In the genomic region with DNA sequence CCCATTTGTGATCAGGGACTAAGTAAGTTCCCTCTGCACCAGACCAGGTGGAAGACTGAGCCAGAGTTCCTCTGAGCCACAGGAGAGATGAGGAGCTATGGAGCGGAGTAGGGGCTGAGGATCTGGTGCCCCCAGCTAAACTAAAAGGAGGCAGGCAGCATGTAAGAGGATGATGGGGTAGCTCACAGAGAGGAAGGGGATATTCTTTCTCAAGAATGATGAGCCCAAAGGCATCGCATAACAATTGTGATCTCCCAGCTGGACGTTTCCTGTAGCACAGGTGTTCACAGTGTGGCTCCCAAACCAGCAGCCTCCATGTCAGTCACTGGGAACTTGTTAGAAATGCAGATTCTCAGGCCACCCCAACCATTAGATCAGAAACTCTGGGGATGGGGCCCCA, we compare ENCODE assay signal across 13 cellular contexts. TPM values are rescaled to one million over a fixed set of nuclear protein-coding genes. Genes with fewer than 3 reads are reported as not detected.
A peak's percentile ranks its signal among the peaks of the same experiment; 100 is the strongest.
DNase-seq lines count a peak whose midpoint lies in the region; ATAC-seq and TF ChIP-seq lines count a peak whose summit lies in the region.
"Had no signal": no experiment of that assay in that cellular context is flagged by ENCODE, and none has a peak within 500 bp of the region (broad histone marks: within the 10 kb centered on the region; RNA-seq: fewer than 3 reads in every experiment).

No MANE protein-coding gene starts in this region.

- peak overlapping the region; percentile 40 for H3K27ac Mint-ChIP-seq in mesothelial cell of epicardium
- H3K27ac Mint-ChIP-seq: progenitor cell of endocrine pancreas; stimulated activated effector memory CD8-positive, alpha-beta T cell treated with anti-CD3 and anti-CD28 coated beads, Interleukin-12 subunit alpha, Interleukin-12 subunit beta, amount 100 ng/mL, for 72 hours had no signal

- TF ChIP-seq CTCF in dorsolateral prefrontal cortex (IDR thresholded peaks at IDR 0.05 in 54 of 56, conservative IDR thresholded peaks at IDR 0.05 in 2 of 56; ENCODE audit: low read depth in 1 of 56, partially characterized antibody in 56 of 56) (no peak), mesothelial cell of epicardium (IDR thresholded peaks at IDR 0.05; ENCODE audit: unreplicated experiment) (no peak), thoracic aorta (IDR thresholded peaks at IDR 0.05) (no peak)

- H3K36me3 Mint-ChIP-seq in mesothelial cell of epicardium, result no peaks in the 10 kb centered on the region
- H3K36me3 Mint-ChIP-seq: stimulated activated effector memory CD8-positive, alpha-beta T cell treated with anti-CD3 and anti-CD28 coated beads, Interleukin-12 subunit alpha, Interleukin-12 subunit beta, amount 100 ng/mL, for 72 hours had no signal

- H3K27me3 ChIP-seq in dorsolateral prefrontal cortex, result no peaks in the 10 kb centered on the region
- no peaks in the 10 kb centered on the region for H3K27me3 ChIP-seq in thoracic aorta (replicated peaks; ENCODE audit: insufficient read depth)

- H3K4me3 Mint-ChIP-seq in mesothelial cell of epicardium, result no peak overlapping the region
- H3K4me3 Mint-ChIP-seq: stimulated activated effector memory CD8-positive, alpha-beta T cell treated with anti-CD3 and anti-CD28 coated beads, Interleukin-12 subunit alpha, Interleukin-12 subunit beta, amount 100 ng/mL, for 72 hours had no signal

- H3K4me1 Mint-ChIP-seq in mesothelial cell of epicardium, result peaks cover 32% of the 10 kb centered on the region

- H3K36me3 ChIP-seq in thoracic aorta, result no peaks in the 10 kb centered on the region

- H3K9me3 Mint-ChIP-seq in mesothelial cell of epicardium, result no peaks in the 10 kb centered on the region
- H3K9me3 Mint-ChIP-seq: stimulated activated effector memory CD8-positive, alpha-beta T cell treated with anti-CD3 and anti-CD28 coated beads, Interleukin-12 subunit alpha, Interleukin-12 subunit beta, amount 100 ng/mL, for 72 hours had no signal

- ATAC-seq in thoracic aorta (ENCODE audit: insufficient number of reproducible peaks, low FRiP score, low read depth) (no peak), HG02970 (IDR thresholded peaks at IDR 0.05; ENCODE audit: low FRiP score, unreplicated experiment) (no peak)

- H3K4me3 ChIP-seq in dorsolateral prefrontal cortex (no peak overlapping the region), thoracic aorta (no peak overlapping the region)

- H3K9me3 ChIP-seq in thoracic aorta, result no peaks in the 10 kb centered on the region

- peaks cover 16 to 63% of the 10 kb centered on the region in 2 donors for H3K4me1 ChIP-seq in thoracic aorta (ENCODE audit: control insufficient read depth in 1 of 2, low read depth in 2 of 2)

- peaks cover 26% of the 10 kb centered on the region for H3K27me3 Mint-ChIP-seq in mesothelial cell of epicardium (ENCODE audit: low read depth)

- intact Hi-C loops in dorsolateral prefrontal cortex (cut with DNase I), result no loop called here

- DNase-seq in NCI-H146 treated with DMSO at 0.1 percent for 48 hours (lab: John Stamatoyannopoulos, UW; ENCODE audit: unreplicated experiment), result peak; percentile 15
- DNase-seq in dorsolateral prefrontal cortex, result no peak
- no peak for DNase-seq in mesothelial cell of epicardium (ENCODE audit: low spot score in 2 of 2, unreplicated experiment in 2 of 2)
- no peak for DNase-seq in thoracic aorta (ENCODE audit: low spot score)
- no peak for DNase-seq in NCI-H1048 (lab: John Stamatoyannopoulos, UW)
- no peak for DNase-seq in KG1 (lab: John Stamatoyannopoulos, UW)
- DNase-seq in dermis blood vessel endothelial cell, result no peak
- DNase-seq: activated naive CD4-positive, alpha-beta T cell treated with Interleukin-2 at 50 U/mL for 16 hours; stimulated activated CD4-positive, alpha-beta T cell treated with anti-CD3 and anti-CD28 coated beads, Interleukin-4, amount 100 ng/mL, for 24 hours had no signal

- peak overlapping the region in 58 of 59 donors; percentile 44 to 93 (median 86) for H3K27ac ChIP-seq in dorsolateral prefrontal cortex
- H3K27ac ChIP-seq in thoracic aorta, result peak overlapping the region; percentile 67 to 79
- H3K27ac ChIP-seq: C4-2B had no signal

RNA-seq across cellular contexts. Expression of a gene that starts 24.4 kb away (rescaled TPM):
- total RNA-seq in dorsolateral prefrontal cortex (10 to 100 TPM in 98 of 120 experiments, 1 to 10 TPM in 22; 6.8 to 26.1 (median 12.6) TPM), mesothelial cell of epicardium (0.70 to 1.3 TPM (median 0.96 TPM) in 3 replicates), thoracic aorta (10 to 100 TPM in 1 of 2 donors, 1 to 10 TPM in 1; 5.3 to 17.6 TPM), dermis blood vessel endothelial cell (not detected in 2 replicates)

RNA-seq across cellular contexts. Expression of a gene that starts 44.5 kb away (rescaled TPM):
- 1 to 10 TPM in 27 of 120 experiments, under 1 TPM in 93; 0.21 to 2.5 (median 0.65) TPM for total RNA-seq in dorsolateral prefrontal cortex
- total RNA-seq in mesothelial cell of epicardium, result 8.1 to 9.9 TPM (median 9.4 TPM) in 3 replicates
- 10 to 100 TPM; 10.8 to 14.1 TPM for total RNA-seq in thoracic aorta
- 2.7 and 4.6 TPM in 2 replicates for total RNA-seq in dermis blood vessel endothelial cell
